27 cellular contexts compared by ENCODE assay signal in genomic region chr1:58165073-58165472, GRCh38.
A peak's percentile ranks its signal among the peaks of the same experiment; 100 is the strongest.
DNase-seq lines count a peak whose midpoint lies in the region; ATAC-seq, FAIRE-seq and TF ChIP-seq lines count a peak whose summit lies in the region.
"Had no signal": no experiment of that assay in that cellular context is flagged by ENCODE, and none has a peak within 500 bp of the region (broad histone marks: within the 10 kb centered on the region; RNA-seq: fewer than 3 reads in every experiment).

No MANE protein-coding gene starts in this region.

- H3K27ac ChIP-seq in GM12878 (ENCODE audit: control insufficient read depth, insufficient read depth) = no peak overlapping the region
- H3K27ac ChIP-seq: cardiac muscle cell, lower lobe of right lung, SJCRH30, upper lobe of right lung had no signal

- 28% methylated on average over 6 of the region's 6 CpGs for WGBS in GM12878 (ENCODE audit: insufficient coverage, insufficient replicate concordance, low lambda C conversion rate, missing lambda C conversion rate)

- H3K27ac Mint-ChIP-seq in stimulated activated effector memory CD8-positive, alpha-beta T cell treated with anti-CD3 and anti-CD28 coated beads, Interleukin-12 subunit alpha, Interleukin-12 subunit beta, amount 100 ng/mL, for 72 hours = no peak overlapping the region
- H3K27ac Mint-ChIP-seq in stimulated activated naive CD8-positive, alpha-beta T cell treated with anti-CD3 and anti-CD28 coated beads, Interleukin-15, amount 100 ng/mL, for 72 hours = no peak overlapping the region
- H3K27ac Mint-ChIP-seq: activated naive CD4-positive, alpha-beta T cell treated with anti-CD3 and anti-CD28 coated beads, Interleukin-2, amount 50 U/mL, for 24 hours; nephron progenitor cell had no signal

- H3K27me3 ChIP-seq in GM12878 (replicated peaks in 1 of 2; ENCODE audit: control insufficient read depth in 2 of 2, insufficient read depth in 2 of 2, low read length in 1 of 2) = no peaks in the 10 kb centered on the region
- H3K27me3 ChIP-seq: cardiac muscle cell, SJCRH30, upper lobe of right lung had no signal

- no peak for TF ChIP-seq RAD21 in GM12878 (IDR thresholded peaks at IDR 0.05; ENCODE audit: insufficient read depth, low read depth, low read length)

- DNase-seq in GM10248 (ENCODE audit: extremely low spot score) (peak; percentile 17), GM12878 (ENCODE audit: low read depth, low spot score) (peak; percentile 8), DMS79 (lab: John Stamatoyannopoulos, UW) (no peak), inferior parietal cortex (ENCODE audit: extremely low spot score) (no peak)
- DNase-seq in stimulated activated effector memory CD8-positive, alpha-beta T cell treated with anti-CD3 and anti-CD28 coated beads, Interleukin-12 subunit alpha, Interleukin-12 subunit beta, amount 100 ng/mL, for 72 hours (ENCODE audit: low spot score in 2 of 2) = no peak
- no peak for DNase-seq in stimulated activated naive CD8-positive, alpha-beta T cell treated with anti-CD3 and anti-CD28 coated beads, Interleukin-15, amount 100 ng/mL, for 72 hours
- DNase-seq: ACHN; activated CD4-positive, alpha-beta T cell treated with anti-CD3 and anti-CD28 coated beads for 48 hours; anterior cingulate cortex; C1 segment of cervical spinal cord; kidney; lower lobe of right lung; mucosa of descending colon; NCI-H2029; NCI-H82; nephron progenitor cell; SJCRH30; substantia nigra; T-helper 1 cell; upper lobe of right lung had no signal

- H3K9me3 ChIP-seq in GM12878 (replicated peaks; ENCODE audit: control insufficient read depth, insufficient read depth, low read length) = no peaks in the 10 kb centered on the region
- H3K9me3 ChIP-seq: lower lobe of right lung, mucosa of descending colon, SJCRH30, upper lobe of right lung had no signal

- intact Hi-C loops in GM12878 (cut with micrococcal nuclease; ENCODE audit: unreplicated experiment) = loop anchor here (1.0 kb wide), 1 partner anchor 100 kb away; no protein-coding TSS in a partner anchor

- CTCF ChIA-PET in GM10248 (lab: Yijun Ruan, JAX) = interaction anchor here (1.2 kb wide), 2 partner anchors 9 to 31 kb away, joined by 3 read pairs; no protein-coding TSS in a partner anchor
- CTCF ChIA-PET in GM12878 (lab: Yijun Ruan, JAX) = interaction anchor here (1.1 to 13.7 kb wide), 12 partner anchors 10 to 381 kb away, joined by 3 to 164 read pairs (median 12); partner anchors contain the start of gene OMA1

- H4K20me1 ChIP-seq in GM12878 (ENCODE audit: control insufficient read depth, insufficient read depth) = no peaks in the 10 kb centered on the region

- no peak for TF ChIP-seq CTCF in GM10248 (IDR thresholded peaks at IDR 0.05; ENCODE audit: control extremely low read depth, extremely low read depth, low read depth, missing control alignments)
- no peak for TF ChIP-seq CTCF in GM12878 (IDR thresholded peaks at IDR 0.05 in 2 of 3, conservative IDR thresholded peaks at IDR 0.05 in 1 of 3; ENCODE audit: control insufficient read depth in 2 of 3, extremely low read depth in 1 of 3, insufficient read depth in 1 of 3, low read depth in 3 of 3, low read length in 3 of 3)

- no peak overlapping the region for H3K9ac ChIP-seq in GM12878 (ENCODE audit: control insufficient read depth, insufficient read depth, low read length)

- H3K27me3 Mint-ChIP-seq in stimulated activated naive CD8-positive, alpha-beta T cell treated with anti-CD3 and anti-CD28 coated beads, Interleukin-15, amount 100 ng/mL, for 72 hours = no peaks in the 10 kb centered on the region
- H3K27me3 Mint-ChIP-seq: activated naive CD4-positive, alpha-beta T cell treated with anti-CD3 and anti-CD28 coated beads, Interleukin-2, amount 50 U/mL, for 24 hours had no signal

- H3K36me3 ChIP-seq in GM12878 (ENCODE audit: control insufficient read depth in 2 of 2, insufficient read depth in 2 of 2, low read length in 1 of 2) = no peaks in the 10 kb centered on the region
- H3K36me3 ChIP-seq: cardiac muscle cell, lower lobe of right lung, SJCRH30, upper lobe of right lung had no signal

- H3K4me3 Mint-ChIP-seq in stimulated activated effector memory CD8-positive, alpha-beta T cell treated with anti-CD3 and anti-CD28 coated beads, Interleukin-12 subunit alpha, Interleukin-12 subunit beta, amount 100 ng/mL, for 72 hours = no peak overlapping the region
- H3K4me3 Mint-ChIP-seq in stimulated activated naive CD8-positive, alpha-beta T cell treated with anti-CD3 and anti-CD28 coated beads, Interleukin-15, amount 100 ng/mL, for 72 hours = no peak overlapping the region
- H3K4me3 Mint-ChIP-seq: activated naive CD4-positive, alpha-beta T cell treated with anti-CD3 and anti-CD28 coated beads, Interleukin-2, amount 50 U/mL, for 24 hours; nephron progenitor cell had no signal

- ATAC-seq in GM19463 (IDR thresholded peaks at IDR 0.05; ENCODE audit: unreplicated experiment) = peak; percentile 87
- peak; percentile 72 for ATAC-seq in HG03025 (IDR thresholded peaks at IDR 0.05; ENCODE audit: low FRiP score, unreplicated experiment)
- peak; percentile 85 for ATAC-seq in GM12878
- ATAC-seq in stimulated activated effector memory CD8-positive, alpha-beta T cell treated with anti-CD3 and anti-CD28 coated beads, Interleukin-12 subunit alpha, Interleukin-12 subunit beta, amount 100 ng/mL, for 72 hours = no peak
- ATAC-seq in stimulated activated naive CD8-positive, alpha-beta T cell treated with anti-CD3 and anti-CD28 coated beads, Interleukin-15, amount 100 ng/mL, for 72 hours = no peak
- ATAC-seq: lower lobe of right lung, mucosa of descending colon, Panc1, sciatic nerve, upper lobe of right lung had no signal

- H3K36me3 Mint-ChIP-seq in stimulated activated effector memory CD8-positive, alpha-beta T cell treated with anti-CD3 and anti-CD28 coated beads, Interleukin-12 subunit alpha, Interleukin-12 subunit beta, amount 100 ng/mL, for 72 hours = no peaks in the 10 kb centered on the region
- H3K36me3 Mint-ChIP-seq: activated naive CD4-positive, alpha-beta T cell treated with anti-CD3 and anti-CD28 coated beads, Interleukin-2, amount 50 U/mL, for 24 hours had no signal

- BruUV-seq in GM12878 (replicated peaks; lab: Mats Ljungman, UMichigan) = no TSS peak

- in situ Hi-C loops in GM12878 (cut with MboI) = no loop called here

- peaks cover 2% of the 10 kb centered on the region for H3K9me3 Mint-ChIP-seq in stimulated activated effector memory CD8-positive, alpha-beta T cell treated with anti-CD3 and anti-CD28 coated beads, Interleukin-12 subunit alpha, Interleukin-12 subunit beta, amount 100 ng/mL, for 72 hours
- peaks cover 4 to 17% of the 10 kb centered on the region in 2 donors for H3K9me3 Mint-ChIP-seq in stimulated activated naive CD8-positive, alpha-beta T cell treated with anti-CD3 and anti-CD28 coated beads, Interleukin-15, amount 100 ng/mL, for 72 hours

- SMC1A ChIA-PET in GM12878 (lab: Charles Lee; ENCODE audit: uncharacterized antibody, unreplicated experiment) = interaction anchor here (0.6 to 17.8 kb wide), 12 partner anchors 10 to 487 kb away, joined by 3 to 258 read pairs (median 6); no protein-coding TSS in a partner anchor

- H3K79me2 ChIP-seq in GM12878 (ENCODE audit: control insufficient read depth, insufficient read depth, low read length) = no peaks in the 10 kb centered on the region

- no peak overlapping the region for H2AFZ ChIP-seq in GM12878 (ENCODE audit: control insufficient read depth, low read depth, low read length)

- RAD21 ChIA-PET in GM12878 (lab: Charles Lee; ENCODE audit: unreplicated experiment) = interaction anchor here (1.2 to 3.4 kb wide), 7 partner anchors 12 to 158 kb away, joined by 3 to 52 read pairs (median 6); no protein-coding TSS in a partner anchor

- no peak overlapping the region for H3K4me3 ChIP-seq in GM12878
- H3K4me3 ChIP-seq: cardiac muscle cell, lower lobe of right lung, mucosa of descending colon, SJCRH30, upper lobe of right lung had no signal

- no peak overlapping the region for H3K4me2 ChIP-seq in GM12878 (ENCODE audit: control insufficient read depth, insufficient read depth)

- TF ChIP-seq POLR2A in GM12878 (IDR thresholded peaks at IDR 0.05; ENCODE audit: low read depth, low read length) = no peak

- FAIRE-seq in GM12878 (lab: Jason Lieb, UNC) = no peak
- FAIRE-seq: D721Med, kidney had no signal

- no peaks in the 10 kb centered on the region for H3K4me1 Mint-ChIP-seq in stimulated activated effector memory CD8-positive, alpha-beta T cell treated with anti-CD3 and anti-CD28 coated beads, Interleukin-12 subunit alpha, Interleukin-12 subunit beta, amount 100 ng/mL, for 72 hours
- H3K4me1 Mint-ChIP-seq in stimulated activated naive CD8-positive, alpha-beta T cell treated with anti-CD3 and anti-CD28 coated beads, Interleukin-15, amount 100 ng/mL, for 72 hours = no peaks in the 10 kb centered on the region
- H3K4me1 Mint-ChIP-seq: activated naive CD4-positive, alpha-beta T cell treated with anti-CD3 and anti-CD28 coated beads, Interleukin-2, amount 50 U/mL, for 24 hours had no signal

- TF ChIP-seq EP300 in GM12878 (IDR thresholded peaks at IDR 0.05; ENCODE audit: borderline replicate concordance in 1 of 2, control insufficient read depth in 1 of 2, low read depth in 2 of 2, low read length in 2 of 2) = no peak

- no peaks in the 10 kb centered on the region for H3K4me1 ChIP-seq in GM12878 (ENCODE audit: control insufficient read depth, insufficient read depth, low read length)
- H3K4me1 ChIP-seq: lower lobe of right lung, SJCRH30, upper lobe of right lung had no signal

- POLR2A ChIA-PET in GM10248 (lab: Yijun Ruan, JAX) (no interaction called here), GM12878 (lab: Charles Lee) (no interaction called here)

TF ChIP-seq in GM12878, 131 proteins besides CTCF, POLR2A, EP300 and RAD21 (continues in another document):
- no peak for TF ChIP-seq ZBTB11 (CRISPR knock-in tag; IDR thresholded peaks at IDR 0.05)

Comparison
In these comparisons a context has a peak if more than half of its experiments do, and no peak if none do; other contexts are left out.
1. DNase-seq: peak in GM10248 (single experiment) and GM12878 (single experiment); none in stimulated activated effector memory CD8-positive, alpha-beta T cell treated with anti-CD3 and anti-CD28 coated beads, Interleukin-12 subunit alpha, Interleukin-12 subunit beta, amount 100 ng/mL, for 72 hours (0 of 2), stimulated activated naive CD8-positive, alpha-beta T cell treated with anti-CD3 and anti-CD28 coated beads, Interleukin-15, amount 100 ng/mL, for 72 hours (0 of 2), DMS79 (single experiment) and inferior parietal cortex (single experiment).
2. ATAC-seq: peak in GM19463 (single experiment), HG03025 (single experiment) and GM12878 (single experiment); none in stimulated activated effector memory CD8-positive, alpha-beta T cell treated with anti-CD3 and anti-CD28 coated beads, Interleukin-12 subunit alpha, Interleukin-12 subunit beta, amount 100 ng/mL, for 72 hours (single experiment) and stimulated activated naive CD8-positive, alpha-beta T cell treated with anti-CD3 and anti-CD28 coated beads, Interleukin-15, amount 100 ng/mL, for 72 hours (single experiment).